ENCODE assay signal across 4 cellular contexts in genomic region chr7:98506471-98506870, GRCh38.
"Had no signal": no experiment of that assay in that cellular context is flagged by ENCODE, and none has a peak within 500 bp of the region (broad histone marks: within the 10 kb centered on the region; RNA-seq: fewer than 3 reads in every experiment).

No MANE protein-coding gene starts in this region.

- H3K4me3 ChIP-seq: K562 had no signal

- ATAC-seq: HepG2, K562 had no signal

- H3K27ac ChIP-seq: HL-60, KMS-11 had no signal
